In genomic region chr17:2047590-2047989, GRCh38 we compare ENCODE assay signal across 33 cellular contexts.
"Had no signal": no experiment of that assay in that cellular context is flagged by ENCODE, and none has a peak within 500 bp of the region (broad histone marks: within the 10 kb centered on the region; RNA-seq: fewer than 3 reads in every experiment).

No MANE protein-coding gene starts in this region.

- H3K27ac ChIP-seq: ascending aorta, breast epithelium, cardiac muscle cell, colonic mucosa, dorsolateral prefrontal cortex, esophagus muscularis mucosa, foreskin keratinocyte, gastrocnemius medialis, heart left ventricle, WERI-Rb-1 had no signal

- H3K36me3 ChIP-seq: ascending aorta, breast epithelium, colonic mucosa had no signal

- H3K4me3 ChIP-seq: ascending aorta, breast epithelium, cardiac muscle cell, colonic mucosa, esophagus muscularis mucosa, gastrocnemius medialis, heart left ventricle had no signal

- H3K9me3 ChIP-seq: ascending aorta, breast epithelium, colonic mucosa, esophagus muscularis mucosa, gastrocnemius medialis, heart left ventricle had no signal

- DNase-seq: activated CD4-positive, alpha-beta T cell treated with anti-CD3 and anti-CD28 coated beads for 36 hours; activated CD4-positive, alpha-beta T cell treated with anti-CD3 and anti-CD28 coated beads, Interleukin-2, amount 10 ng/mL, durations not matched to agents 7 days and 5 days; activated CD4-positive, alpha-beta T cell treated with anti-CD3 and anti-CD28 coated beads, Interleukin-2, amount 50 U/mL, for 4 hours; activated CD4-positive, CD25-positive, alpha-beta regulatory T cell; activated CD4-positive, CD25-positive, alpha-beta regulatory T cell treated with anti-CD3 and anti-CD28 coated beads, Interleukin-2, amount 50 U/mL, for 72 hours; activated CD8-positive, alpha-beta memory T cell treated with anti-CD3 and anti-CD28 coated beads for 24 hours; activated CD8-positive, alpha-beta T cell treated with anti-CD3 and anti-CD28 coated beads for 36 hours; activated effector memory CD4-positive, alpha-beta T cell treated with anti-CD3 and anti-CD28 coated beads, Interleukin-2, amount 50 U/mL, for 16 hours; activated naive CD4-positive, alpha-beta T cell treated with anti-CD3 and anti-CD28 coated beads for 36 hours; activated naive CD8-positive, alpha-beta T cell treated with anti-CD3 and anti-CD28 coated beads for 36 hours; activated T-cell treated with anti-CD3 and anti-CD28 coated beads, Interleukin-2, amount 50 U/mL, for 4 hours; central memory CD4-positive, alpha-beta T cell; cerebellar nuclear complex; colonic mucosa; dorsolateral prefrontal cortex; effector memory CD4-positive, alpha-beta T cell; erythroblast; foreskin keratinocyte; gastrocnemius medialis; glutamatergic neuron; heart left ventricle; T-helper 1 cell; T-helper 17 cell; T1000; WERI-Rb-1 had no signal

- H3K4me3 Mint-ChIP-seq: activated CD4-positive, alpha-beta T cell treated with anti-CD3 and anti-CD28 coated beads for 36 hours; activated CD4-positive, alpha-beta T cell treated with anti-CD3 and anti-CD28 coated beads, Interleukin-2, amount 10 ng/mL, durations not matched to agents 7 days and 5 days; activated CD8-positive, alpha-beta T cell treated with anti-CD3 and anti-CD28 coated beads for 36 hours; activated naive CD4-positive, alpha-beta T cell treated with anti-CD3 and anti-CD28 coated beads for 36 hours; activated naive CD8-positive, alpha-beta T cell treated with anti-CD3 and anti-CD28 coated beads for 36 hours; activated T-cell treated with anti-CD3 and anti-CD28 coated beads, Interleukin-2, amount 50 U/mL, for 4 hours; T-helper 17 cell; T-helper 2 cell treated with Interferon-gamma antibody and Interleukin-4, amounts not matched to agents 5 μg/mL and 100 μg/mL, for 36 hours had no signal

- H3K9me3 Mint-ChIP-seq: activated CD4-positive, alpha-beta T cell treated with anti-CD3 and anti-CD28 coated beads, Interleukin-2, amount 10 ng/mL, durations not matched to agents 7 days and 5 days; activated CD8-positive, alpha-beta T cell treated with anti-CD3 and anti-CD28 coated beads for 36 hours; activated naive CD4-positive, alpha-beta T cell treated with anti-CD3 and anti-CD28 coated beads for 36 hours; activated naive CD4-positive, alpha-beta T cell treated with anti-CD3 and anti-CD28 coated beads, Interleukin-2, amount 50 U/mL, for 24 hours; activated naive CD8-positive, alpha-beta T cell treated with anti-CD3 and anti-CD28 coated beads for 36 hours; activated T-cell treated with anti-CD3 and anti-CD28 coated beads, Interleukin-2, amount 50 U/mL, for 4 hours; activated T-helper 2 cell treated with anti-CD3 and anti-CD28 coated beads, Interferon-gamma antibody, Interleukin-2, Interleukin-4, amounts not matched to agents 10 μg/mL and 5 μg/mL and 100 μg/mL, durations not matched to agents 14 hours and 24 hours and 36 hours; brain; T-helper 2 cell treated with Interferon-gamma antibody and Interleukin-4, amounts not matched to agents 5 μg/mL and 100 μg/mL, for 36 hours had no signal

- ATAC-seq: activated CD4-positive, alpha-beta T cell treated with anti-CD3 and anti-CD28 coated beads for 36 hours; activated CD8-positive, alpha-beta T cell treated with anti-CD3 and anti-CD28 coated beads for 36 hours; activated T-cell treated with anti-CD3 and anti-CD28 coated beads, Interleukin-2, amount 50 U/mL, for 4 hours; foreskin keratinocyte; gastrocnemius medialis; heart left ventricle; T-helper 17 cell had no signal

- H3K27me3 Mint-ChIP-seq: T-helper 17 cell had no signal

- H3K27me3 ChIP-seq: ascending aorta, breast epithelium, dorsolateral prefrontal cortex had no signal

- H3K27ac Mint-ChIP-seq: activated CD4-positive, alpha-beta T cell treated with anti-CD3 and anti-CD28 coated beads for 36 hours; activated CD4-positive, alpha-beta T cell treated with anti-CD3 and anti-CD28 coated beads, Interleukin-2, amount 10 ng/mL, durations not matched to agents 7 days and 5 days; activated CD8-positive, alpha-beta T cell treated with anti-CD3 and anti-CD28 coated beads for 36 hours; activated naive CD4-positive, alpha-beta T cell treated with anti-CD3 and anti-CD28 coated beads for 36 hours; activated naive CD4-positive, alpha-beta T cell treated with anti-CD3 and anti-CD28 coated beads, Interleukin-2, amount 50 U/mL, for 24 hours; activated naive CD8-positive, alpha-beta T cell treated with anti-CD3 and anti-CD28 coated beads for 36 hours; activated T-helper 2 cell treated with anti-CD3 and anti-CD28 coated beads, Interferon-gamma antibody, Interleukin-2, Interleukin-4, amounts not matched to agents 10 μg/mL and 5 μg/mL and 100 μg/mL, durations not matched to agents 14 hours and 24 hours and 36 hours; T-helper 17 cell; T-helper 2 cell treated with Interferon-gamma antibody and Interleukin-4, amounts not matched to agents 5 μg/mL and 100 μg/mL, for 36 hours had no signal
